17 cellular contexts compared by ENCODE assay signal in genomic region chr9:111944467-111944866, GRCh38. TPM values are rescaled to one million over a fixed set of nuclear protein-coding genes. Genes with fewer than 3 reads are reported as not detected.
DNase-seq lines count a peak whose midpoint lies in the region; ATAC-seq and TF ChIP-seq lines count a peak whose summit lies in the region.
"Had no signal": no experiment of that assay in that cellular context is flagged by ENCODE, and none has a peak within 500 bp of the region (broad histone marks: within the 10 kb centered on the region; RNA-seq: fewer than 3 reads in every experiment).

No MANE protein-coding gene starts in this region.

- ATAC-seq in activated CD4-positive, CD25-positive, alpha-beta regulatory T cell treated with anti-CD3 and anti-CD28 coated beads, Interleukin-2, amount 50 U/mL, for 24 hours: peak; percentile 43 to 48
- peak; percentile 45 for ATAC-seq in stimulated activated memory B cell treated with anti-CD40 and anti-IgM and Interleukin-4, amounts not matched to agents 10 μg/mL and 1 μg/mL and 100 μg/mL, for 72 hours
- ATAC-seq in HG02981 (IDR thresholded peaks at IDR 0.05; ENCODE audit: unreplicated experiment) (no peak), GM18520 (IDR thresholded peaks at IDR 0.05; ENCODE audit: unreplicated experiment) (no peak)

- no peak for DNase-seq in activated CD4-positive, CD25-positive, alpha-beta regulatory T cell (lab: John Stamatoyannopoulos, UW)
- DNase-seq in NB4 (ENCODE audit: low read depth): peak; percentile 36
- no peak for DNase-seq in epithelial cell of prostate (ENCODE audit: low read depth, low spot score)
- DNase-seq in activated naive CD4-positive, alpha-beta T cell treated with anti-CD3 and anti-CD28 coated beads for 36 hours: no peak
- DNase-seq: DMS 273 treated with DMSO at 0.1 percent for 48 hours; NCI-H1436 treated with DMSO at 0.1 percent for 48 hours; nucleus accumbens; stimulated activated CD4-positive, alpha-beta T cell treated with anti-CD3 and anti-CD28 coated beads, Interleukin-12 subunit alpha, Interleukin-12 subunit beta, amount 100 ng/mL, for 4 hours; tibial artery had no signal

- intact Hi-C loops in activated naive CD4-positive, alpha-beta T cell treated with anti-CD3 and anti-CD28 coated beads for 36 hours (cut with micrococcal nuclease): no loop called here

- no peak overlapping the region for H3K4me3 ChIP-seq in NB4 (ENCODE audit: low read depth, low read length)
- H3K4me3 ChIP-seq: cardiac muscle cell, HAP-1, SK-N-MC, tibial artery had no signal

- H3K9me3 Mint-ChIP-seq in stimulated activated memory B cell treated with anti-CD40 and anti-IgM and Interleukin-4, amounts not matched to agents 10 μg/mL and 1 μg/mL and 100 μg/mL, for 72 hours: no peaks in the 10 kb centered on the region
- no peaks in the 10 kb centered on the region for H3K9me3 Mint-ChIP-seq in activated naive CD4-positive, alpha-beta T cell treated with anti-CD3 and anti-CD28 coated beads for 36 hours
- H3K9me3 Mint-ChIP-seq: memory B cell had no signal

- no peaks in the 10 kb centered on the region for H3K27me3 Mint-ChIP-seq in stimulated activated memory B cell treated with anti-CD40 and anti-IgM and Interleukin-4, amounts not matched to agents 10 μg/mL and 1 μg/mL and 100 μg/mL, for 72 hours
- H3K27me3 Mint-ChIP-seq in activated naive CD4-positive, alpha-beta T cell treated with anti-CD3 and anti-CD28 coated beads for 36 hours (ENCODE audit: low read depth): no peaks in the 10 kb centered on the region
- H3K27me3 Mint-ChIP-seq: memory B cell had no signal

- H3K4me3 Mint-ChIP-seq in stimulated activated memory B cell treated with anti-CD40 and anti-IgM and Interleukin-4, amounts not matched to agents 10 μg/mL and 1 μg/mL and 100 μg/mL, for 72 hours: no peak overlapping the region
- H3K4me3 Mint-ChIP-seq in activated naive CD4-positive, alpha-beta T cell treated with anti-CD3 and anti-CD28 coated beads for 36 hours: no peak overlapping the region

- H3K36me3 Mint-ChIP-seq in stimulated activated memory B cell treated with anti-CD40 and anti-IgM and Interleukin-4, amounts not matched to agents 10 μg/mL and 1 μg/mL and 100 μg/mL, for 72 hours: no peaks in the 10 kb centered on the region
- H3K36me3 Mint-ChIP-seq in activated naive CD4-positive, alpha-beta T cell treated with anti-CD3 and anti-CD28 coated beads for 36 hours (ENCODE audit: low read depth): no peaks in the 10 kb centered on the region
- H3K36me3 Mint-ChIP-seq: memory B cell had no signal

- H3K27ac ChIP-seq in epithelial cell of prostate: peak overlapping the region; percentile 4
- H3K27ac ChIP-seq: cardiac muscle cell, SK-N-MC, tibial artery had no signal

- peak overlapping the region; percentile 68 for H3K27ac Mint-ChIP-seq in stimulated activated memory B cell treated with anti-CD40 and anti-IgM and Interleukin-4, amounts not matched to agents 10 μg/mL and 1 μg/mL and 100 μg/mL, for 72 hours
- H3K27ac Mint-ChIP-seq in activated naive CD4-positive, alpha-beta T cell treated with anti-CD3 and anti-CD28 coated beads for 36 hours: no peak overlapping the region

- no peak for TF ChIP-seq CTCF in NB4 (IDR thresholded peaks at IDR 0.05; ENCODE audit: low read depth, low read length)

- H3K4me1 Mint-ChIP-seq in stimulated activated memory B cell treated with anti-CD40 and anti-IgM and Interleukin-4, amounts not matched to agents 10 μg/mL and 1 μg/mL and 100 μg/mL, for 72 hours: peaks cover 45% of the 10 kb centered on the region
- peaks cover 12% of the 10 kb centered on the region for H3K4me1 Mint-ChIP-seq in activated naive CD4-positive, alpha-beta T cell treated with anti-CD3 and anti-CD28 coated beads for 36 hours (ENCODE audit: low read depth)

- CTCF ChIA-PET in activated naive CD4-positive, alpha-beta T cell treated with anti-CD3 and anti-CD28 coated beads for 36 hours (lab: Charles Lee): interaction anchor here (0.6 kb wide), 2 partner anchors 450 to 635 kb away, joined by 3 to 5 read pairs; no protein-coding TSS in a partner anchor

- TF ChIP-seq POLR2A in NB4 (IDR thresholded peaks at IDR 0.05; ENCODE audit: extremely low read depth, insufficient read length): no peak

RNA-seq across cellular contexts. Expression of gene UGCG, which starts 47.9 kb away (rescaled TPM):
- 10 to 100 TPM in 1 of 2 experiments, 1 to 10 TPM in 1; 8.8 to 10.5 TPM for total RNA-seq in activated naive CD4-positive, alpha-beta T cell treated with anti-CD3 and anti-CD28 coated beads for 36 hours

Comparison
In these comparisons a context has a peak if more than half of its experiments do, and no peak if none do; other contexts are left out.
1. ATAC-seq: peak in activated CD4-positive, CD25-positive, alpha-beta regulatory T cell treated with anti-CD3 and anti-CD28 coated beads, Interleukin-2, amount 50 U/mL, for 24 hours (2 of 2) and stimulated activated memory B cell treated with anti-CD40 and anti-IgM and Interleukin-4, amounts not matched to agents 10 μg/mL and 1 μg/mL and 100 μg/mL, for 72 hours (single experiment); none in HG02981 (single experiment) and GM18520 (single experiment).